Comparison of ENCODE assay signal across 13 cellular contexts in genomic region chr1:5961601-5962000, GRCh38.
"Had no signal": no experiment of that assay in that cellular context is flagged by ENCODE, and none has a peak within 500 bp of the region (broad histone marks: within the 10 kb centered on the region; RNA-seq: fewer than 3 reads in every experiment).

No MANE protein-coding gene starts in this region.

- H3K4me1 Mint-ChIP-seq: activated naive CD8-positive, alpha-beta T cell treated with anti-CD3 and anti-CD28 coated beads, Interleukin-2, amount 50 U/mL, for 24 hours; immature natural killer cell; memory B cell; nephron progenitor cell had no signal

- H3K27ac Mint-ChIP-seq: activated CD4-positive, alpha-beta memory T cell treated with anti-CD3 and anti-CD28 coated beads for 36 hours; activated naive CD8-positive, alpha-beta T cell treated with anti-CD3 and anti-CD28 coated beads, Interleukin-2, amount 50 U/mL, for 24 hours; activated T-cell treated with anti-CD3 and anti-CD28 coated beads, Interleukin-2, amount 50 U/mL, for 72 hours; immature natural killer cell; memory B cell; nephron progenitor cell had no signal

- H3K4me3 ChIP-seq: ascending aorta, esophagus muscularis mucosa, left lung, suprapubic skin had no signal

- H3K27me3 Mint-ChIP-seq: activated CD4-positive, alpha-beta memory T cell treated with anti-CD3 and anti-CD28 coated beads for 36 hours; activated naive CD8-positive, alpha-beta T cell treated with anti-CD3 and anti-CD28 coated beads, Interleukin-2, amount 50 U/mL, for 24 hours; memory B cell had no signal

- H3K27me3 ChIP-seq: ascending aorta, esophagus muscularis mucosa, left lung, suprapubic skin had no signal

- H3K9me3 ChIP-seq: ascending aorta, esophagus muscularis mucosa, left lung, suprapubic skin had no signal

- DNase-seq: activated CD4-positive, alpha-beta memory T cell treated with anti-CD3 and anti-CD28 coated beads for 36 hours; activated naive CD4-positive, alpha-beta T cell treated with Interleukin-2 at 50 U/mL for 16 hours; activated naive CD8-positive, alpha-beta T cell treated with anti-CD3 and anti-CD28 coated beads, Interleukin-2, amount 50 U/mL, for 24 hours; activated T-cell treated with anti-CD3 and anti-CD28 coated beads, Interleukin-2, amount 50 U/mL, for 72 hours; immature natural killer cell; nephron progenitor cell; stimulated activated CD4-positive, alpha-beta T cell treated with anti-CD3 and anti-CD28 coated beads, Interleukin-12 subunit alpha, Interleukin-12 subunit beta, amount 100 ng/mL, for 4 hours; stimulated activated naive CD4-positive, alpha-beta T cell treated with Interleukin-2 at 50 U/mL for 16 hours had no signal

- H3K4me3 Mint-ChIP-seq: activated CD4-positive, alpha-beta memory T cell treated with anti-CD3 and anti-CD28 coated beads for 36 hours; activated naive CD8-positive, alpha-beta T cell treated with anti-CD3 and anti-CD28 coated beads, Interleukin-2, amount 50 U/mL, for 24 hours; activated T-cell treated with anti-CD3 and anti-CD28 coated beads, Interleukin-2, amount 50 U/mL, for 72 hours; immature natural killer cell; memory B cell; nephron progenitor cell had no signal

- ATAC-seq: activated naive CD8-positive, alpha-beta T cell treated with anti-CD3 and anti-CD28 coated beads, Interleukin-2, amount 50 U/mL, for 24 hours; activated T-cell treated with anti-CD3 and anti-CD28 coated beads, Interleukin-2, amount 50 U/mL, for 72 hours; left lung had no signal

- H3K9me3 Mint-ChIP-seq: activated CD4-positive, alpha-beta memory T cell treated with anti-CD3 and anti-CD28 coated beads for 36 hours; activated naive CD8-positive, alpha-beta T cell treated with anti-CD3 and anti-CD28 coated beads, Interleukin-2, amount 50 U/mL, for 24 hours; activated T-cell treated with anti-CD3 and anti-CD28 coated beads, Interleukin-2, amount 50 U/mL, for 72 hours; immature natural killer cell; memory B cell; nephron progenitor cell had no signal

- H3K27ac ChIP-seq: ascending aorta, esophagus muscularis mucosa, left lung, suprapubic skin had no signal
